Comparison of ENCODE assay signal across 9 cellular contexts in genomic region chr18:59272971-59273935, GRCh38. TPM values are rescaled to one million over a fixed set of nuclear protein-coding genes. Genes with fewer than 3 reads are reported as not detected.
DNase-seq lines count a peak whose midpoint lies in the region; ATAC-seq and TF ChIP-seq lines count a peak whose summit lies in the region.
"Had no signal": no experiment of that assay in that cellular context is flagged by ENCODE, and none has a peak within 500 bp of the region (broad histone marks: within the 10 kb centered on the region; RNA-seq: fewer than 3 reads in every experiment).

Gene RAX, minus strand, starts transcription at chr18:59273454. Its CDS starts 248 bp downstream, at chr18:59273206.

- H3K27ac Mint-ChIP-seq in dendritic cell treated with granulocyte-macrophage colony-stimulating factor and Interleukin-4, amounts not matched to agents 40 ng/mL and 50 ng/mL, for 4 days: no peak within 1 kb of the TSS

- no peak for ATAC-seq in GM21529 (IDR thresholded peaks at IDR 0.05; ENCODE audit: unreplicated experiment)
- no peak for ATAC-seq in GM19467 (IDR thresholded peaks at IDR 0.05; ENCODE audit: unreplicated experiment)

- H3K27me3 Mint-ChIP-seq in dendritic cell treated with granulocyte-macrophage colony-stimulating factor and Interleukin-4, amounts not matched to agents 40 ng/mL and 50 ng/mL, for 4 days: peaks cover 85% of the 10 kb centered on the region

- H3K4me3 ChIP-seq in mucosa of stomach (ENCODE audit: low read length): peak within 1 kb of the TSS; percentile 14

- H3K4me1 ChIP-seq in mucosa of stomach (ENCODE audit: control insufficient read depth, insufficient read depth, low read length): peaks cover 29% of the 10 kb centered on the region

- H3K9me3 Mint-ChIP-seq in dendritic cell treated with granulocyte-macrophage colony-stimulating factor and Interleukin-4, amounts not matched to agents 40 ng/mL and 50 ng/mL, for 4 days: no peaks in the 10 kb centered on the region

- H3K36me3 Mint-ChIP-seq in dendritic cell treated with granulocyte-macrophage colony-stimulating factor and Interleukin-4, amounts not matched to agents 40 ng/mL and 50 ng/mL, for 4 days (ENCODE audit: low read depth): no peaks in the 10 kb centered on the region

- H3K36me3 ChIP-seq in mucosa of stomach (ENCODE audit: control insufficient read depth, insufficient read depth, low read length): no peaks in the 10 kb centered on the region

- peak; percentile 15; the same call in 1 of the 3 replicates for TF ChIP-seq CTCF in GM12872 (IDR thresholded peaks at IDR 0.05; ENCODE audit: insufficient read depth, low read depth, low read length)

- no peaks in the 10 kb centered on the region for H3K9me3 ChIP-seq in mucosa of stomach (ENCODE audit: control insufficient read depth, low read length)

- peaks cover 21% of the 10 kb centered on the region for H3K4me1 Mint-ChIP-seq in dendritic cell treated with granulocyte-macrophage colony-stimulating factor and Interleukin-4, amounts not matched to agents 40 ng/mL and 50 ng/mL, for 4 days (ENCODE audit: low read depth)

- intact Hi-C loops in dendritic cell treated with granulocyte-macrophage colony-stimulating factor and Interleukin-4, amounts not matched to agents 40 ng/mL and 50 ng/mL, for 4 days (cut with micrococcal nuclease): no loop called here

- peaks cover 87% of the 10 kb centered on the region for H3K27me3 ChIP-seq in mucosa of stomach (ENCODE audit: control insufficient read depth, insufficient read depth, low read length)

- DNase-seq in HT1080 (ENCODE audit: low read depth) (peak; percentile 21), HuH-7 (ENCODE audit: low spot score) (no peak)
- no peak for DNase-seq in effector CD4-positive, alpha-beta T cell

- peak within 1 kb of the TSS; percentile 38 for H3K4me3 Mint-ChIP-seq in dendritic cell treated with granulocyte-macrophage colony-stimulating factor and Interleukin-4, amounts not matched to agents 40 ng/mL and 50 ng/mL, for 4 days

- H3K9ac ChIP-seq in mucosa of stomach (ENCODE audit: low read length): no peak within 1 kb of the TSS

RNA-seq across cellular contexts. Expression of gene RAX, which starts in this region (rescaled TPM):
- not detected in 2 replicates for total RNA-seq in HT1080 (2014; rRNA removed; shearing (Covaris generic))
- polyA plus RNA-seq in HT1080 (2015; cell fraction: cytosol; rRNA removed): not detected in 2 replicates
- polyA plus RNA-seq in HT1080 (2015; cell fraction: nucleus; rRNA removed): not detected in 2 replicates
- total RNA-seq: renal cortical epithelial cell had no signal

Comparison
In these comparisons a context has a peak if more than half of its experiments do, and no peak if none do; other contexts are left out.
1. Peak in DNase-seq in HT1080; RNA of the gene not detected or under 1 TPM.